In the genomic region with DNA sequence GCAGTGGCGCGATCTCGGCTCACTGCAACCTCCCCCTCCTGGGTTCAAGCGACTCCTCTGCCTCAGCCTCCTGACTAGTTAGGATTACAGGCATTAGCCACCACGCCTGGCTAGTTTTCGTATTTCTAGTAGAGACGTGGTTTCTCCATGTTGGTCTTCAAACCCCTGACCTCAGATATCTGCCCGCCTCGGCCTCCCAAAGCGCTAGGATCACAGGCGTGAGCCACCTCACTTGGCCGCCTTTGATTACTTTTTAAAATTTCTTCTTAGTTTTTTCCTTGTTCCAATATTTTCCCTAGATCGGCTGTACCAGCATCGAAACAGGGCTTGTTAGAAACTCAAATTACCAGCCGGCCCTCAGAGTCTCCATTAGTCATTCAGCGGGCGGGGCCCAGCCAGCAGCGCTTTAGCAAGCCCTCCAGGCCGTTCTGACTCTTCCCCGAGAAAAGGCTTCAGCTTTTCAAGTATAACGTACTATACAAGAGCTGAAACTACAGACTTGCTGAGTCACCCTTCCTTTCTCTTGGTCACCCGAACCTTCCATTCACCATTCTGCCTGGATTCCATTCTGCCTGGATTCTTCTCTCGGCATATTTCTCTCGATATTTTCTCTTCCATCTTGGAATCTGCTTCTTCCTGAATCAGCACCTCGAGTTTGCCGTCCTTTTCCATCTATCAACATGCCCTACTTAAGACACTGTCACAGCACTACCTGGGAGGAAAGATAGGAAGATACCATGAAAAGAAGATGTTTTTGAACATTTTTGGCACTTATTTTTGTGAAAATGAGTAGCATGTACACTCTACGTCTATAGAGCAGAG, we compare ENCODE assay signal across 1 cellular context.
TF ChIP-seq lines count a peak whose summit lies in the region.

No MANE protein-coding gene starts in this region.

TF ChIP-seq in IMR-90, 13 proteins besides CTCF, POLR2A, EP300 and RAD21 (continued from another document):
- TF ChIP-seq FOS (IDR thresholded peaks at IDR 0.05; ENCODE audit: low read depth, low read length): no peak
- TF ChIP-seq RCOR1 (IDR thresholded peaks at IDR 0.05; ENCODE audit: insufficient replicate concordance, low read length): no peak
- no peak for TF ChIP-seq BHLHE40 (IDR thresholded peaks at IDR 0.05; ENCODE audit: low read depth, low read length)
- no peak for TF ChIP-seq ELK1 (IDR thresholded peaks at IDR 0.05; ENCODE audit: borderline replicate concordance, low read depth, low read length)
- TF ChIP-seq CHD1 (IDR thresholded peaks at IDR 0.05; ENCODE audit: low read depth, low read length): no peak
- TF ChIP-seq MAFK (IDR thresholded peaks at IDR 0.05; ENCODE audit: low read depth, low read length): peak; percentile 62; the same call in 1 of the 2 replicates
- TF ChIP-seq SMC3 (IDR thresholded peaks at IDR 0.05; ENCODE audit: low read depth, low read length): no peak
- peak; percentile 92 for TF ChIP-seq NFE2L2 (IDR thresholded peaks at IDR 0.05; ENCODE audit: low read depth, low read length)
- TF ChIP-seq MXI1 (IDR thresholded peaks at IDR 0.05; ENCODE audit: borderline replicate concordance, low read depth, low read length): no peak
